8 cellular contexts compared by ENCODE assay signal in the genomic region with DNA sequence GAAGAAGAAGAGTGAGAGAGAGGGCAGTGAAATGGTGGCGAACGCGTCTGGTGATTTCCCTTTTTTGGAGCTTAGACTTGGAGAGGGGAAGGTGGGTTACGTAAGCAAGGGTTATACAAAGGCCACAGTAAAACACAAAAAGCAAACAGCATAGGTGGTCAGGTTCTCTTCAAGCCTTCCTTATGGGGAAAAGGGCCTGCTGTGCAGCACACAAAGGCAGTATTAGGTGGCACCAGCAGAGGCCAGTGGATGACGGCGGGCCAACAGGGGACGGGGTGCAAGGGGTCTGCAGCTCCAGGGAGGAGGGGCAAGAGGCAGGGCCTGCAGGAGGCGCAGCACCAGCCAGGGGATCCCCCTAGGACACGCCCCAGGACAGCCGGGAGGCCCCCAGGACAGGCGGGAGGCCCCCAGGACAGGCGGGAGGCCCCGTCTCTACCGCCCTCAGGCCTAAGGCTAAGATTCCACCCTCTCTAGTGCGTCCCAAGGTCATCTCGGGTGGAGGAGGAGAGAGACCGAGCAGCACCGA. TPM values are rescaled to one million over a fixed set of nuclear protein-coding genes. Genes with fewer than 3 reads are reported as not detected.
DNase-seq lines count a peak whose midpoint lies in the region; ATAC-seq and TF ChIP-seq lines count a peak whose summit lies in the region.

No MANE protein-coding gene starts in this region.

- 37 to 56% methylated on average over 3 to 4 of the region's 18 CpGs for WGBS in gastroesophageal sphincter (ENCODE audit: low coverage in 1 of 2), 2 donors
- 7 to 13% (median 8%) methylated on average over 18 of the region's 18 CpGs for WGBS in ovary, 3 donors
- 93% methylated on average over 11 of the region's 18 CpGs for WGBS in SK-N-SH (ENCODE audit: low lambda C conversion rate)

- intact Hi-C loops in ovary (cut with DNase I), result no loop called here

- TF ChIP-seq POLR2A in Peyer's patch (IDR thresholded peaks at IDR 0.05) (no peak), gastroesophageal sphincter (IDR thresholded peaks at IDR 0.05) (no peak), ovary (IDR thresholded peaks at IDR 0.05) (no peak)

- CTCF ChIA-PET in AG04450 (lab: Charles Lee) (interaction anchor here (1.0 to 1.7 kb wide), 3 partner anchors 84 to 120 kb away, joined by 3 to 9 read pairs (median 5); no protein-coding TSS in a partner anchor), SK-N-SH (lab: Yijun Ruan, JAX) (no interaction called here)

- no peak for TF ChIP-seq RAD21 in SK-N-SH (IDR thresholded peaks at IDR 0.05; ENCODE audit: low read length)

- H3K9me2 ChIP-seq in SK-N-SH, result no peaks in the 10 kb centered on the region

- H3K4me3 ChIP-seq in AG04450 (ENCODE audit: low read depth, low read length) (peak overlapping the region; percentile 59), Peyer's patch (peak overlapping the region; percentile 26 to 60 (median 46)), gastroesophageal sphincter (peak overlapping the region; percentile 8 to 53), ovary (peak overlapping the region; percentile 48), SK-N-SH (ENCODE audit: low read depth in 2 of 2, low read length in 1 of 2) (no peak overlapping the region)

- H3K4me1 ChIP-seq in Peyer's patch (peaks cover 0 to 26% (median 2%) of the 10 kb centered on the region in 4 donors), gastroesophageal sphincter (peaks cover 0 to 35% (median 11%) of the 10 kb centered on the region in 3 donors), ovary (ENCODE audit: insufficient read depth) (peaks cover 8% of the 10 kb centered on the region), SK-N-SH (ENCODE audit: control insufficient read depth in 1 of 2, insufficient read depth in 2 of 2, low read depth in 1 of 2, low read length in 1 of 2) (peaks cover 0 to 5% of the 10 kb centered on the region in 2 experiments; a peak in 1 of 4 replicates)

- TF ChIP-seq CTCF in AG04450 (IDR thresholded peaks at IDR 0.05; ENCODE audit: low read depth, low read length) (peak; percentile 2; the same call in 1 of the 2 replicates), Peyer's patch (IDR thresholded peaks at IDR 0.05) (peak in 1 of 6 experiments; percentile 4), gastroesophageal sphincter (IDR thresholded peaks at IDR 0.05) (peak in 1 of 4 experiments; percentile 37), ovary (IDR thresholded peaks at IDR 0.05) (peak in 1 of 3 donors; percentile 37), SK-N-SH (IDR thresholded peaks at IDR 0.05) (no peak)

- H3K9me3 ChIP-seq in AG04450 (ENCODE audit: control insufficient read depth, insufficient read depth, low read length), result no peaks in the 10 kb centered on the region
- H3K9me3 ChIP-seq in Peyer's patch, result no peaks in the 10 kb centered on the region
- H3K9me3 ChIP-seq in gastroesophageal sphincter, result no peaks in the 10 kb centered on the region
- H3K9me3 ChIP-seq in ovary, result no peaks in the 10 kb centered on the region
- H3K9me3 ChIP-seq in SK-N-SH, result no peaks in the 10 kb centered on the region

- peaks cover 30% of the 10 kb centered on the region for H3K27me3 ChIP-seq in AG04450 (ENCODE audit: control insufficient read depth, insufficient read depth, low read length)
- no peaks in the 10 kb centered on the region for H3K27me3 ChIP-seq in Peyer's patch
- no peaks in the 10 kb centered on the region for H3K27me3 ChIP-seq in gastroesophageal sphincter
- H3K27me3 ChIP-seq in ovary, result no peaks in the 10 kb centered on the region
- no peaks in the 10 kb centered on the region for H3K27me3 ChIP-seq in SK-N-SH (ENCODE audit: insufficient read depth)

- H3K79me2 ChIP-seq in SK-N-SH (ENCODE audit: insufficient read depth), result no peaks in the 10 kb centered on the region

- H3K27ac ChIP-seq in AG04450 (ENCODE audit: low read depth, low read length) (no peak overlapping the region), Peyer's patch (peak overlapping the region in 3 of 4 donors; percentile 14 to 69 (median 31)), gastroesophageal sphincter (peak overlapping the region; percentile 36 to 96 (median 86)), ovary (peak overlapping the region; percentile 89 to 90), SK-N-SH (ENCODE audit: low read depth in 2 of 2, low read length in 1 of 2) (no peak overlapping the region)

- ATAC-seq in GM19438 (IDR thresholded peaks at IDR 0.05; ENCODE audit: low read depth, unreplicated experiment) (peak; percentile 47), gastroesophageal sphincter (peak; percentile 72), HG03196 (IDR thresholded peaks at IDR 0.05; ENCODE audit: unreplicated experiment) (no peak)

- H3K36me3 ChIP-seq in Peyer's patch (no peaks in the 10 kb centered on the region), gastroesophageal sphincter (no peaks in the 10 kb centered on the region), ovary (no peaks in the 10 kb centered on the region), SK-N-SH (replicated peaks in 1 of 2; ENCODE audit: control insufficient read depth in 1 of 2, insufficient read depth in 2 of 2, low read length in 1 of 2) (no peaks in the 10 kb centered on the region)

- H2AFZ ChIP-seq in SK-N-SH (ENCODE audit: low read depth), result no peak overlapping the region

- H3K4me2 ChIP-seq in SK-N-SH, result no peak overlapping the region

- H4K20me1 ChIP-seq in SK-N-SH (ENCODE audit: insufficient read depth), result no peaks in the 10 kb centered on the region

- H3F3A ChIP-seq in SK-N-SH (replicated peaks; ENCODE audit: insufficient read depth), result no peaks in the 10 kb centered on the region

- TF ChIP-seq EP300 in gastroesophageal sphincter (IDR thresholded peaks at IDR 0.05), result no peak
- no peak for TF ChIP-seq EP300 in ovary (IDR thresholded peaks at IDR 0.05)
- TF ChIP-seq EP300 in SK-N-SH (IDR thresholded peaks at IDR 0.05; ENCODE audit: borderline replicate concordance in 1 of 2, low read depth in 1 of 2, low read length in 1 of 2), result no peak

- POLR2A ChIA-PET in AG04450 (lab: Yijun Ruan, JAX), result interaction anchor here (0.6 kb wide), 1 partner anchor 396 kb away, joined by 6 read pairs; no protein-coding TSS in a partner anchor
- POLR2A ChIA-PET in SK-N-SH (lab: Yijun Ruan, JAX), result no interaction called here

- H3K9ac ChIP-seq in SK-N-SH, result no peak overlapping the region

- DNase-seq in AG04450 (ENCODE audit: low read depth, low spot score), result no peak
- DNase-seq in Peyer's patch, result peak in 1 of 3 donors; percentile 54
- DNase-seq in ovary, result peak in 4 of 5 donors; percentile 68 to 85 (median 76)
- no peak for DNase-seq in germinal center (ENCODE audit: low spot score)
- DNase-seq in SK-N-SH, result no peak

TF ChIP-seq in SK-N-SH, 30 proteins besides CTCF, POLR2A, EP300 and RAD21 (continues in another document):
- TF ChIP-seq RXRA (IDR thresholded peaks at IDR 0.05; ENCODE audit: borderline replicate concordance, low read depth), result no peak
- TF ChIP-seq, protein P1, sequence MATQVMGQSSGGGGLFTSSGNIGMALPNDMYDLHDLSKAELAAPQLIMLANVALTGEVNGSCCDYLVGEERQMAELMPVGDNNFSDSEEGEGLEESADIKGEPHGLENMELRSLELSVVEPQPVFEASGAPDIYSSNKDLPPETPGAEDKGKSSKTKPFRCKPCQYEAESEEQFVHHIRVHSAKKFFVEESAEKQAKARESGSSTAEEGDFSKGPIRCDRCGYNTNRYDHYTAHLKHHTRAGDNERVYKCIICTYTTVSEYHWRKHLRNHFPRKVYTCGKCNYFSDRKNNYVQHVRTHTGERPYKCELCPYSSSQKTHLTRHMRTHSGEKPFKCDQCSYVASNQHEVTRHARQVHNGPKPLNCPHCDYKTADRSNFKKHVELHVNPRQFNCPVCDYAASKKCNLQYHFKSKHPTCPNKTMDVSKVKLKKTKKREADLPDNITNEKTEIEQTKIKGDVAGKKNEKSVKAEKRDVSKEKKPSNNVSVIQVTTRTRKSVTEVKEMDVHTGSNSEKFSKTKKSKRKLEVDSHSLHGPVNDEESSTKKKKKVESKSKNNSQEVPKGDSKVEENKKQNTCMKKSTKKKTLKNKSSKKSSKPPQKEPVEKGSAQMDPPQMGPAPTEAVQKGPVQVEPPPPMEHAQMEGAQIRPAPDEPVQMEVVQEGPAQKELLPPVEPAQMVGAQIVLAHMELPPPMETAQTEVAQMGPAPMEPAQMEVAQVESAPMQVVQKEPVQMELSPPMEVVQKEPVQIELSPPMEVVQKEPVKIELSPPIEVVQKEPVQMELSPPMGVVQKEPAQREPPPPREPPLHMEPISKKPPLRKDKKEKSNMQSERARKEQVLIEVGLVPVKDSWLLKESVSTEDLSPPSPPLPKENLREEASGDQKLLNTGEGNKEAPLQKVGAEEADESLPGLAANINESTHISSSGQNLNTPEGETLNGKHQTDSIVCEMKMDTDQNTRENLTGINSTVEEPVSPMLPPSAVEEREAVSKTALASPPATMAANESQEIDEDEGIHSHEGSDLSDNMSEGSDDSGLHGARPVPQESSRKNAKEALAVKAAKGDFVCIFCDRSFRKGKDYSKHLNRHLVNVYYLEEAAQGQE (IDR thresholded peaks at IDR 0.05; ENCODE audit: low read depth, low read length), result no peak
- no peak for TF ChIP-seq TEAD4 (IDR thresholded peaks at IDR 0.05; ENCODE audit: borderline replicate concordance, insufficient read depth)
- TF ChIP-seq SIN3A (IDR thresholded peaks at IDR 0.05; ENCODE audit: borderline replicate concordance, low read depth, low read length), result no peak
- no peak for TF ChIP-seq TAF1 (IDR thresholded peaks at IDR 0.05; ENCODE audit: borderline replicate concordance, low read depth, low read length)
- no peak for TF ChIP-seq RCOR1 (IDR thresholded peaks at IDR 0.05; ENCODE audit: low read length)
- TF ChIP-seq NRF1 (IDR thresholded peaks at IDR 0.05; ENCODE audit: low read depth, low read length), result no peak
- TF ChIP-seq ELF1 (IDR thresholded peaks at IDR 0.05), result no peak
- no peak for TF ChIP-seq NFIC (IDR thresholded peaks at IDR 0.05; ENCODE audit: borderline replicate concordance)

RNA-seq across cellular contexts. Expression of a gene that starts 32.6 kb away (rescaled TPM):
- polyA plus RNA-seq in AG04450 (2011; rRNA removed), result 10.8 and 11.3 TPM in 2 replicates
- 24.9 and 25.2 TPM in 2 replicates for polyA minus RNA-seq in AG04450 (2011; rRNA and poly(A)+ RNA removed)
- total RNA-seq in Peyer's patch, result 10 to 100 TPM; 62.7 to 80.1 (median 71.3) TPM
- total RNA-seq in gastroesophageal sphincter, result 10 to 100 TPM; 35.6 to 63.2 (median 51.9) TPM
- 10 to 100 TPM; 21.8 to 54.5 (median 29.8) TPM for total RNA-seq in ovary
- polyA plus RNA-seq in ovary, result 100 to 1,000 TPM in 1 of 2 donors, 10 to 100 TPM in 1; 26.4 to 100 TPM
- polyA plus RNA-seq in SK-N-SH (2012; rRNA removed), result 23.9 and 30.7 TPM in 2 replicates
- polyA plus RNA-seq in SK-N-SH (2012; cell fraction: cytosol; rRNA removed), result 13.0 and 20.9 TPM in 2 replicates
- polyA plus RNA-seq in SK-N-SH (2012; cell fraction: nucleus; rRNA removed), result 32.2 and 49.2 TPM in 2 replicates

RNA-seq across cellular contexts. Expression of a gene that starts 43.8 kb away (rescaled TPM):
- polyA plus RNA-seq in AG04450 (2011; rRNA removed), result 0.12 and 0.15 TPM in 2 replicates
- not detected in 2 replicates for polyA minus RNA-seq in AG04450 (2011; rRNA and poly(A)+ RNA removed)
- total RNA-seq in Peyer's patch, result 10 to 100 TPM in 1 of 4 donors, 1 to 10 TPM in 3; 4.0 to 18.2 (median 8.1) TPM
- 10 to 100 TPM in 2 of 4 donors, 1 to 10 TPM in 2; 3.5 to 19.3 (median 10.5) TPM for total RNA-seq in gastroesophageal sphincter
- total RNA-seq in ovary, result 10 to 100 TPM; 14.6 to 25.7 (median 17.6) TPM
- 10 to 100 TPM; 16.9 to 23.4 TPM for polyA plus RNA-seq in ovary
- polyA plus RNA-seq in SK-N-SH (2012; rRNA removed), result 8.2 and 10.0 TPM in 2 replicates
- 7.6 and 7.9 TPM in 2 replicates for polyA plus RNA-seq in SK-N-SH (2012; cell fraction: cytosol; rRNA removed)
- polyA plus RNA-seq in SK-N-SH (2012; cell fraction: nucleus; rRNA removed), result 24.1 and 24.5 TPM in 2 replicates

Comparison
In these comparisons a context has a peak if more than half of its experiments do, and no peak if none do; other contexts are left out.
1. DNase-seq: peak in ovary (4 of 5); none in AG04450 (single experiment), germinal center (single experiment) and SK-N-SH (single experiment).
2. H3K27ac ChIP-seq: peak in Peyer's patch (3 of 4), gastroesophageal sphincter (4 of 4) and ovary (2 of 2); none in AG04450 (single experiment) and SK-N-SH (0 of 2).
3. H3K4me3 ChIP-seq: peak in AG04450 (single experiment), Peyer's patch (4 of 4), gastroesophageal sphincter (2 of 2) and ovary (single experiment); none in SK-N-SH (0 of 2).